ENCODE assay signal across 20 cellular contexts in genomic region chr4:38926917-38927316, GRCh38.
A peak's percentile ranks its signal among the peaks of the same experiment; 100 is the strongest.
DNase-seq lines count a peak whose midpoint lies in the region; ATAC-seq and FAIRE-seq lines count a peak whose summit lies in the region.
"Had no signal": no experiment of that assay in that cellular context is flagged by ENCODE, and none has a peak within 500 bp of the region (broad histone marks: within the 10 kb centered on the region; RNA-seq: fewer than 3 reads in every experiment).

No MANE protein-coding gene starts in this region.

- H3K4me1 ChIP-seq in muscle layer of colon (ENCODE audit: insufficient read depth, low read length) = peaks cover 78% of the 10 kb centered on the region
- H3K4me1 ChIP-seq: BLaER1 had no signal

- no peak overlapping the region for H3K4me3 ChIP-seq in muscle layer of colon (ENCODE audit: low read depth in 1 of 2, low read length in 2 of 2)
- H3K4me3 ChIP-seq: BLaER1, PC-9 had no signal

- FAIRE-seq in HTR-8/SVneo (lab: Jason Lieb, UNC) = peak; percentile 20
- FAIRE-seq: H1 had no signal

- ATAC-seq in HG03097 (IDR thresholded peaks at IDR 0.05; ENCODE audit: low FRiP score, unreplicated experiment) = no peak
- ATAC-seq: CD8-positive, alpha-beta T cell had no signal

- H3K27me3 ChIP-seq in muscle layer of colon (ENCODE audit: control insufficient read depth in 1 of 2, insufficient read depth in 2 of 2, low read length in 2 of 2) = no peaks in the 10 kb centered on the region
- H3K27me3 ChIP-seq: BLaER1 had no signal

- H3K36me3 ChIP-seq in muscle layer of colon (ENCODE audit: insufficient read depth, low read length) = peaks cover 25% of the 10 kb centered on the region
- H3K36me3 ChIP-seq: BLaER1 had no signal

- H3K27ac ChIP-seq in caudate nucleus (ENCODE audit: low read depth, low read length) (peak overlapping the region; percentile 94), muscle layer of colon (ENCODE audit: low read depth, low read length) (peak overlapping the region; percentile 61), substantia nigra (ENCODE audit: low read depth, low read length, poor library complexity, severe bottlenecking) (peak overlapping the region; percentile 83)
- H3K27ac ChIP-seq: BLaER1, PC-9, RWPE1 had no signal

- no peaks in the 10 kb centered on the region for H3K9me3 ChIP-seq in muscle layer of colon (ENCODE audit: low read length)
- H3K9me3 ChIP-seq: BLaER1 had no signal

- DNase-seq in HTR-8/SVneo (ENCODE audit: insufficient read length, low spot score) (no peak), caudate nucleus (lab: John Stamatoyannopoulos, UW) (no peak), substantia nigra (lab: John Stamatoyannopoulos, UW) (peak in 1 of 49 donors; percentile 8), 8988T (no peak), NCI-H345 treated with DMSO at 0.1 percent for 48 hours (lab: John Stamatoyannopoulos, UW; ENCODE audit: unreplicated experiment) (no peak)
- DNase-seq: Calu3; CD8-positive, alpha-beta T cell; GF-D8; KBM-7; NCI-H1105; NCI-H2081; NCI-H510A; NCI-H774; PC-9; SIG-M5 had no signal

- no peak overlapping the region for H3K9ac ChIP-seq in muscle layer of colon (ENCODE audit: low read length)
- H3K9ac ChIP-seq: BLaER1 had no signal
